In genomic region chr10:44809652-44810051, GRCh38 we compare ENCODE assay signal across 2 cellular contexts.
TF ChIP-seq lines count a peak whose summit lies in the region.

No MANE protein-coding gene starts in this region.

TF ChIP-seq in H1, 55 proteins besides CTCF, POLR2A, EP300 and RAD21:
- TF ChIP-seq SP1 (IDR thresholded peaks at IDR 0.05; ENCODE audit: low read depth, low read length) (no peak), NANOG (IDR thresholded peaks at IDR 0.05; ENCODE audit: insufficient read depth, low read depth, low read length, poor library complexity, severe bottlenecking) (peak; percentile 54), CHD7 (IDR thresholded peaks at IDR 0.05; ENCODE audit: insufficient replicate concordance, low read length) (peak; percentile 43), YY1 (IDR thresholded peaks at IDR 0.05; ENCODE audit: low read depth, low read length) (0 out of 2 replicates have a peak, but pooled peaks have one; percentile 20)
TF ChIP-seq in H1: peak in this region for 3.

TF ChIP-seq in HepG2, 621 proteins besides CTCF, POLR2A, EP300 and RAD21:
- TF ChIP-seq MLXIP (CRISPR knock-in tag; IDR thresholded peaks at IDR 0.05; ENCODE audit: borderline replicate concordance): no peak
- TF ChIP-seq ZNF512B (CRISPR knock-in tag; IDR thresholded peaks at IDR 0.05; ENCODE audit: borderline replicate concordance): no peak
